34 cellular contexts compared by ENCODE assay signal in the genomic region with DNA sequence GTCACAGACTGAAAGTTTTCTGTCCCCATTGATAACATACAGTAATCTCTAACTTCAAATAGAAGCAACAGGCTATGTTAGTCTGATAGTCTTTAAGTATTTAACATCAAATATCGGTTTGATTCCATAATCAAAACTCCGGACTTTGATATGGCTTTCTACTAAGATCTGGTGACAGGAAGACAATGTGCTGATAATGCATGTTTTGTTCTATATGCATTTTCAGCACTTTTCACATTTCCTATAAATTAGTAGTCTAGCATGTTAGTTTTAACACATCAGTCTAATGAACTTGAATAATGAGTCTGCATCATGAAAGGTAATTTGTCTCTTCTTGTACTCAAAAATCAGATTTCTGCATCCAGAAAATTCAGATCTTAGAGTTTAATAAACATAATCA.
"Had no signal": no experiment of that assay in that cellular context is flagged by ENCODE, and none has a peak within 500 bp of the region (broad histone marks: within the 10 kb centered on the region; RNA-seq: fewer than 3 reads in every experiment).

No MANE protein-coding gene starts in this region.

- ATAC-seq: activated CD4-positive, CD25-positive, alpha-beta regulatory T cell treated with anti-CD3 and anti-CD28 coated beads, Interleukin-2, amount 50 U/mL, for 24 hours; activated T-cell treated with anti-CD3 and anti-CD28 coated beads, Interleukin-2, amount 50 U/mL, for 4 hours; activated T-helper 17 cell treated with anti-CD3 and anti-CD28 coated beads, Interleukin-2, amount 50 U/mL, for 72 hours; left colon; psoas muscle; T-helper 17 cell had no signal

- H3K27ac ChIP-seq: epithelial cell of prostate, esophagus squamous epithelium, parathyroid adenoma, psoas muscle, stomach, thyroid gland, upper lobe of left lung, vagina, WERI-Rb-1 had no signal

- H3K9ac ChIP-seq: parathyroid adenoma had no signal

- H3K9me3 ChIP-seq: thyroid gland had no signal

- DNase-seq: activated CD4-positive, alpha-beta memory T cell treated with anti-CD3 and anti-CD28 coated beads for 36 hours; activated CD4-positive, alpha-beta T cell treated with anti-CD3 and anti-CD28 coated beads, Interleukin-2, amount 10 ng/mL, durations not matched to agents 24 days and 14 days; activated CD8-positive, alpha-beta memory T cell treated with anti-CD3 and anti-CD28 coated beads, Interleukin-2, amount 50 U/mL, for 48 hours; activated gamma-delta T cell treated with Interleukin-2 at 50 U/mL for 16 hours; activated naive CD4-positive, alpha-beta T cell treated with anti-CD3 and anti-CD28 coated beads, Interleukin-2, amount 50 U/mL, for 16 hours; activated T-cell treated with anti-CD3 and anti-CD28 coated beads, Interleukin-2, amount 50 U/mL, for 4 hours; amniotic stem cell; effector CD8-positive, alpha-beta T cell; esophagus squamous epithelium; foreskin melanocyte; kidney; left colon; nephron progenitor cell; nucleus accumbens; psoas muscle; stimulated activated CD4-positive, alpha-beta T cell treated with anti-CD3 and anti-CD28 coated beads, Interleukin-15, amount 100 ng/mL, for 24 hours; stimulated activated CD4-positive, alpha-beta T cell treated with anti-CD3 and anti-CD28 coated beads, Interleukin-2, amount 100 ng/mL, for 24 hours; stimulated activated naive B cell treated with anti-CD40 and anti-IgM and Interleukin-4, amounts not matched to agents 10 μg/mL and 1 μg/mL and 100 μg/mL, for 72 hours; stomach; T-helper 17 cell; T1000; thyroid gland; upper lobe of left lung; WERI-Rb-1 had no signal

- H3K4me1 Mint-ChIP-seq: activated CD4-positive, alpha-beta T cell treated with anti-CD3 and anti-CD28 coated beads, Interleukin-2, amount 10 ng/mL, durations not matched to agents 24 days and 14 days; activated T-helper 17 cell treated with anti-CD3 and anti-CD28 coated beads, Interleukin-2, amount 50 U/mL, for 72 hours; nephron progenitor cell; T-helper 17 cell had no signal

- H3K27ac Mint-ChIP-seq: activated CD4-positive, alpha-beta memory T cell treated with anti-CD3 and anti-CD28 coated beads for 36 hours; activated CD4-positive, alpha-beta T cell treated with anti-CD3 and anti-CD28 coated beads, Interleukin-2, amount 10 ng/mL, durations not matched to agents 24 days and 14 days; activated T-helper 17 cell treated with anti-CD3 and anti-CD28 coated beads, Interleukin-2, amount 50 U/mL, for 72 hours; mesothelial cell of epicardium; nephron progenitor cell; stimulated activated naive B cell treated with anti-CD40 and anti-IgM and Interleukin-4, amounts not matched to agents 10 μg/mL and 1 μg/mL and 100 μg/mL, for 72 hours; T-helper 17 cell had no signal

- H3K27me3 ChIP-seq: esophagus squamous epithelium, stomach, thyroid gland, upper lobe of left lung, vagina had no signal

- H3K36me3 ChIP-seq: thyroid gland, upper lobe of left lung, vagina, WERI-Rb-1 had no signal

- H2AFZ ChIP-seq: parathyroid adenoma had no signal

- H3K4me1 ChIP-seq: esophagus squamous epithelium, parathyroid adenoma, psoas muscle, stomach, thyroid gland, vagina had no signal

- H3K27me3 Mint-ChIP-seq: activated CD4-positive, alpha-beta memory T cell treated with anti-CD3 and anti-CD28 coated beads for 36 hours; activated CD4-positive, alpha-beta T cell treated with anti-CD3 and anti-CD28 coated beads, Interleukin-2, amount 10 ng/mL, durations not matched to agents 24 days and 14 days; activated T-helper 17 cell treated with anti-CD3 and anti-CD28 coated beads, Interleukin-2, amount 50 U/mL, for 72 hours; naive B cell; stimulated activated naive B cell treated with anti-CD40 and anti-IgM and Interleukin-4, amounts not matched to agents 10 μg/mL and 1 μg/mL and 100 μg/mL, for 72 hours; T-helper 17 cell had no signal

- H3K9me3 Mint-ChIP-seq: activated CD4-positive, alpha-beta T cell treated with anti-CD3 and anti-CD28 coated beads, Interleukin-2, amount 10 ng/mL, durations not matched to agents 24 days and 14 days had no signal

- H3K4me3 ChIP-seq: esophagus squamous epithelium, psoas muscle, stomach, thyroid gland, upper lobe of left lung, vagina had no signal

- FAIRE-seq: bronchial epithelial cell, colon, endometrium, kidney had no signal

- H3K4me3 Mint-ChIP-seq: activated CD4-positive, alpha-beta memory T cell treated with anti-CD3 and anti-CD28 coated beads for 36 hours; activated CD4-positive, alpha-beta T cell treated with anti-CD3 and anti-CD28 coated beads, Interleukin-2, amount 10 ng/mL, durations not matched to agents 24 days and 14 days; activated T-cell treated with anti-CD3 and anti-CD28 coated beads, Interleukin-2, amount 50 U/mL, for 4 hours; activated T-helper 17 cell treated with anti-CD3 and anti-CD28 coated beads, Interleukin-2, amount 50 U/mL, for 72 hours; mesothelial cell of epicardium; naive B cell; nephron progenitor cell; stimulated activated naive B cell treated with anti-CD40 and anti-IgM and Interleukin-4, amounts not matched to agents 10 μg/mL and 1 μg/mL and 100 μg/mL, for 72 hours; T-helper 17 cell had no signal
